13 cellular contexts compared by ENCODE assay signal in the genomic region with DNA sequence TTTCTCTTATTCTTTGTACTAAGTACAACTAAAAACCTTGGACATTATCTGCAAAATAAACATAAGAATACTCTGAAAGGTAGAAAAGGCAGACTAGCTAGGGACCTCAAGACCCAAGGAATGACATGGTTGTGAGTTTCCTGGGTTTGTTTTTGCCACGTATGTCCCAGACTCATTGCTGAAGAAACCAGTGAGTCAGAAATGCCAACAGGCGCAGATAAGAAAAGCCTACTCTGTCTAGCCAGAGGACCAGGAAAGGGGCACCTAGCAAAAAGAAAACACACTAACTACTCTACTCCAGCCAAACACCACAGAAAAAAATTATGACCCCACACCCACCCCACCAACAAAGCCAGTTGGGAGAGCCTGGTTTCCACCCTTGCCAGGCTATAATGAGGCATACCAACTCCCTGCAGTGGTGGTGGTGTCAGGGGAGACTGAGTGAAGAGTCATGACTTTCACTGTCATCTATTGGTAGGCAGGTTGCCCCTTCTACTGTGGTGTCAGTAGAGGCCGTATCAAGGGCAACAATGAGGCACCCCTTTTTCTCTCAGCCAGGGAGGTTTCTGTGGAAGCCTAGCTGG. TPM values are rescaled to one million over a fixed set of nuclear protein-coding genes. Genes with fewer than 3 reads are reported as not detected.
A peak's percentile ranks its signal among the peaks of the same experiment; 100 is the strongest.
DNase-seq lines count a peak whose midpoint lies in the region; ATAC-seq and TF ChIP-seq lines count a peak whose summit lies in the region.
"Had no signal": no experiment of that assay in that cellular context is flagged by ENCODE, and none has a peak within 500 bp of the region (broad histone marks: within the 10 kb centered on the region; RNA-seq: fewer than 3 reads in every experiment).

No MANE protein-coding gene starts in this region.

- no peaks in the 10 kb centered on the region for H3K27me3 Mint-ChIP-seq in central memory CD8-positive, alpha-beta T cell
- H3K27me3 Mint-ChIP-seq in type B pancreatic cell = no peaks in the 10 kb centered on the region

- WGBS in gastroesophageal sphincter (ENCODE audit: low coverage in 1 of 2), 2 donors = 83% methylated on average over 2 of the region's 3 CpGs; no CpG with 5 or more reads in 1 of the 2 donors
- 76% methylated on average over 3 of the region's 3 CpGs for WGBS in esophagus muscularis mucosa

- no peak overlapping the region for H3K4me3 Mint-ChIP-seq in central memory CD8-positive, alpha-beta T cell
- H3K4me3 Mint-ChIP-seq in type B pancreatic cell = no peak overlapping the region
- H3K4me3 Mint-ChIP-seq: mesothelial cell of epicardium had no signal

- H3K36me3 ChIP-seq in RWPE2 (ENCODE audit: low read depth) (peaks cover 41% of the 10 kb centered on the region), gastroesophageal sphincter (no peaks in the 10 kb centered on the region), esophagus muscularis mucosa (peaks cover 0 to 3% (median 0%) of the 10 kb centered on the region in 4 donors)

- TF ChIP-seq POLR2A in gastroesophageal sphincter (IDR thresholded peaks at IDR 0.05) (no peak), esophagus muscularis mucosa (IDR thresholded peaks at IDR 0.05; ENCODE audit: low read depth) (no peak)

- H3K4me3 ChIP-seq in RWPE2 (ENCODE audit: severe bottlenecking) (no peak overlapping the region), gastroesophageal sphincter (no peak overlapping the region), esophagus muscularis mucosa (no peak overlapping the region)
- H3K4me3 ChIP-seq: dorsolateral prefrontal cortex, heart right ventricle had no signal

- intact Hi-C loops in esophagus muscularis mucosa (cut with DNase I) = no loop called here

- no peaks in the 10 kb centered on the region for H3K9me3 Mint-ChIP-seq in central memory CD8-positive, alpha-beta T cell
- H3K9me3 Mint-ChIP-seq in type B pancreatic cell = no peaks in the 10 kb centered on the region

- no peaks in the 10 kb centered on the region for H3K27me3 ChIP-seq in RWPE2 (ENCODE audit: insufficient read depth, poor library complexity, severe bottlenecking)
- H3K27me3 ChIP-seq in gastroesophageal sphincter = no peaks in the 10 kb centered on the region
- H3K27me3 ChIP-seq in esophagus muscularis mucosa = no peaks in the 10 kb centered on the region

- peak overlapping the region; percentile 55 for H3K27ac Mint-ChIP-seq in central memory CD8-positive, alpha-beta T cell (ENCODE audit: low read depth)
- H3K27ac Mint-ChIP-seq in type B pancreatic cell = no peak overlapping the region
- H3K27ac Mint-ChIP-seq: mesothelial cell of epicardium had no signal

- H3K27ac ChIP-seq in RWPE2 (ENCODE audit: poor library complexity, severe bottlenecking) (peak overlapping the region; percentile 21), gastroesophageal sphincter (no peak overlapping the region), esophagus muscularis mucosa (replicated peaks in 1 of 4) (no peak overlapping the region)
- H3K27ac ChIP-seq: dorsolateral prefrontal cortex had no signal

- peaks cover 24% of the 10 kb centered on the region for H3K36me3 Mint-ChIP-seq in central memory CD8-positive, alpha-beta T cell (ENCODE audit: insufficient read depth)
- H3K36me3 Mint-ChIP-seq in type B pancreatic cell = peaks cover 7% of the 10 kb centered on the region

- DNase-seq in EH (ENCODE audit: low read depth) = peak; percentile 65
- no peak for DNase-seq in RWPE2 (ENCODE audit: low spot score)
- DNase-seq in central memory CD8-positive, alpha-beta T cell (ENCODE audit: low spot score in 2 of 2) = no peak
- DNase-seq in non-pigmented ciliary epithelial cell (ENCODE audit: low read depth) = peak; percentile 36
- DNase-seq in esophagus muscularis mucosa (ENCODE audit: extremely low spot score) = no peak
- DNase-seq in type B pancreatic cell (ENCODE audit: extremely low spot score, unreplicated experiment) = no peak
- DNase-seq: DMS79, dorsolateral prefrontal cortex, heart right ventricle, right cardiac atrium had no signal

- no peak for TF ChIP-seq CTCF in RWPE2 (IDR thresholded peaks at IDR 0.05; ENCODE audit: poor library complexity, severe bottlenecking)
- TF ChIP-seq CTCF in gastroesophageal sphincter (IDR thresholded peaks at IDR 0.05) = no peak
- no peak for TF ChIP-seq CTCF in esophagus muscularis mucosa (IDR thresholded peaks at IDR 0.05)
- TF ChIP-seq CTCF in type B pancreatic cell (conservative IDR thresholded peaks at IDR 0.05) = no peak

- TF ChIP-seq EP300 in gastroesophageal sphincter (IDR thresholded peaks at IDR 0.05) (no peak), esophagus muscularis mucosa (IDR thresholded peaks at IDR 0.05) (no peak)

- H3K4me1 ChIP-seq in RWPE2 (ENCODE audit: insufficient read depth, poor library complexity, severe bottlenecking) = peaks cover 9% of the 10 kb centered on the region
- H3K4me1 ChIP-seq in gastroesophageal sphincter = no peaks in the 10 kb centered on the region
- no peaks in the 10 kb centered on the region for H3K4me1 ChIP-seq in esophagus muscularis mucosa

- peaks cover 19% of the 10 kb centered on the region for H3K4me1 Mint-ChIP-seq in central memory CD8-positive, alpha-beta T cell
- no peaks in the 10 kb centered on the region for H3K4me1 Mint-ChIP-seq in type B pancreatic cell (ENCODE audit: unreplicated experiment)
- H3K4me1 Mint-ChIP-seq: mesothelial cell of epicardium had no signal

- ATAC-seq in RWPE2 (ENCODE audit: low read depth) (peak; percentile 67; the same call in 2 of the 3 replicates), gastroesophageal sphincter (no peak), GM21526 (IDR thresholded peaks at IDR 0.05; ENCODE audit: low FRiP score, unreplicated experiment) (no peak)
- ATAC-seq in central memory CD8-positive, alpha-beta T cell (replicated peaks; ENCODE audit: extremely low read depth, poor library complexity, severe bottlenecking) = no peak

- H3K9me3 ChIP-seq in RWPE2 (ENCODE audit: severe bottlenecking) (no peaks in the 10 kb centered on the region), gastroesophageal sphincter (no peaks in the 10 kb centered on the region), esophagus muscularis mucosa (no peaks in the 10 kb centered on the region)
- H3K9me3 ChIP-seq: heart right ventricle had no signal

RNA-seq across cellular contexts. Expression of gene MTMR1, which starts 10.9 kb away (rescaled TPM):
- total RNA-seq in gastroesophageal sphincter = 10 to 100 TPM; 17.3 to 26.1 (median 21.5) TPM
- total RNA-seq in esophagus muscularis mucosa = 10 to 100 TPM; 15.0 to 27.7 (median 22.1) TPM
- 21.8 and 28.0 TPM in 2 replicates for total RNA-seq in type B pancreatic cell (ENCODE audit: low replicate concordance)

Comparison
In these comparisons a context has a peak if more than half of its experiments do, and no peak if none do; other contexts are left out.
1. DNase-seq: peak in EH (single experiment) and non-pigmented ciliary epithelial cell (single experiment); none in RWPE2 (single experiment), central memory CD8-positive, alpha-beta T cell (0 of 2), esophagus muscularis mucosa (single experiment) and type B pancreatic cell (single experiment).